16 cellular contexts compared by ENCODE assay signal in genomic region chr5:24621809-24622208, GRCh38. TPM values are rescaled to one million over a fixed set of nuclear protein-coding genes. Genes with fewer than 3 reads are reported as not detected.
A peak's percentile ranks its signal among the peaks of the same experiment; 100 is the strongest.
DNase-seq lines count a peak whose midpoint lies in the region; ATAC-seq and TF ChIP-seq lines count a peak whose summit lies in the region.
"Had no signal": no experiment of that assay in that cellular context is flagged by ENCODE, and none has a peak within 500 bp of the region (broad histone marks: within the 10 kb centered on the region; RNA-seq: fewer than 3 reads in every experiment).

No MANE protein-coding gene starts in this region.

- no peak overlapping the region for H4K91ac ChIP-seq in mesenchymal stem cell (ENCODE audit: low read length)

- no peak overlapping the region for H2BK12ac ChIP-seq in mesenchymal stem cell (ENCODE audit: low read length in 2 of 2)

- H3K4me3 ChIP-seq in NB4 (ENCODE audit: low read depth, low read length): no peak overlapping the region
- no peak overlapping the region for H3K4me3 ChIP-seq in mesenchymal stem cell (ENCODE audit: insufficient read depth in 1 of 2, low read depth in 1 of 2, low read length in 2 of 2)
- H3K4me3 ChIP-seq: HAP-1 had no signal

- DNase-seq in DMS79 treated with DMSO at 0.1 percent for 48 hours (lab: John Stamatoyannopoulos, UW) (peak; percentile 39), DMS79 (lab: John Stamatoyannopoulos, UW) (no peak), NB4 (ENCODE audit: low read depth) (peak; percentile 16), mesenchymal stem cell (peak; percentile 83)
- DNase-seq: 8988T; GDM1; NCI-H1048; posterior cingulate gyrus; stimulated activated CD4-positive, alpha-beta T cell treated with anti-CD3 and anti-CD28 coated beads, Interleukin-4, amount 100 ng/mL, for 24 hours; T-helper 17 cell had no signal

- WGBS in mesenchymal stem cell: 12% methylated on average over 4 of the region's 6 CpGs

- H4K8ac ChIP-seq in mesenchymal stem cell (ENCODE audit: low read length): no peak overlapping the region

- no peak overlapping the region for H2BK5ac ChIP-seq in mesenchymal stem cell (ENCODE audit: low read depth, low read length, poor library complexity, severe bottlenecking)

- no peak overlapping the region for H2AK5ac ChIP-seq in mesenchymal stem cell (ENCODE audit: low read length, severe bottlenecking)

- peak overlapping the region; percentile 28 for H3K27ac ChIP-seq in VCaP
- H3K27ac ChIP-seq in mesenchymal stem cell (ENCODE audit: low read length, poor library complexity, severe bottlenecking): no peak overlapping the region

- H3K9me3 ChIP-seq in mesenchymal stem cell (ENCODE audit: control insufficient read depth, low read length): no peaks in the 10 kb centered on the region
- H3K9me3 ChIP-seq: HAP-1 had no signal

- no peak overlapping the region for H3K23ac ChIP-seq in mesenchymal stem cell (ENCODE audit: low read length in 2 of 2)

- no peak overlapping the region for H3K9ac ChIP-seq in mesenchymal stem cell (ENCODE audit: low read length)

- ATAC-seq in GM19455 (IDR thresholded peaks at IDR 0.05; ENCODE audit: unreplicated experiment) (no peak), GM19035 (IDR thresholded peaks at IDR 0.05; ENCODE audit: unreplicated experiment) (no peak), GM18868 (IDR thresholded peaks at IDR 0.05; ENCODE audit: unreplicated experiment) (no peak)
- ATAC-seq: left colon, T-helper 17 cell had no signal

- TF ChIP-seq POLR2A in NB4 (IDR thresholded peaks at IDR 0.05; ENCODE audit: extremely low read depth, insufficient read length): no peak

- no peaks in the 10 kb centered on the region for H3K36me3 ChIP-seq in mesenchymal stem cell (ENCODE audit: control insufficient read depth in 1 of 2, insufficient read depth in 2 of 2, low read depth in 1 of 2, low read length in 2 of 2)
- H3K36me3 ChIP-seq: HAP-1 had no signal

- H3K4me2 ChIP-seq in mesenchymal stem cell (ENCODE audit: low read length, poor library complexity, severe bottlenecking): no peak overlapping the region

- no peaks in the 10 kb centered on the region for H3K79me1 ChIP-seq in mesenchymal stem cell (replicated peaks; ENCODE audit: low read length, poor library complexity, severe bottlenecking)

- H3K4ac ChIP-seq in mesenchymal stem cell (ENCODE audit: low read depth in 1 of 2, low read length in 2 of 2): no peak overlapping the region

- H3K4me1 ChIP-seq in mesenchymal stem cell (ENCODE audit: control insufficient read depth, insufficient read depth, low read depth, low read length): no peaks in the 10 kb centered on the region

- H2BK120ac ChIP-seq in mesenchymal stem cell (ENCODE audit: low read depth, low read length): no peak overlapping the region

- H3K18ac ChIP-seq in mesenchymal stem cell (ENCODE audit: low read depth in 1 of 2, low read length in 2 of 2): no peak overlapping the region

- no peak overlapping the region for H2AFZ ChIP-seq in mesenchymal stem cell (ENCODE audit: low read depth, low read length)

- no peak overlapping the region for H3K14ac ChIP-seq in mesenchymal stem cell (ENCODE audit: low read length in 2 of 2)

- no peak overlapping the region for H2BK15ac ChIP-seq in mesenchymal stem cell (ENCODE audit: low read depth, poor library complexity, severe bottlenecking)

- H3K27me3 ChIP-seq in mesenchymal stem cell (ENCODE audit: control insufficient read depth in 1 of 2, insufficient read depth in 1 of 2, low read length in 2 of 2): no peaks in the 10 kb centered on the region

- TF ChIP-seq CTCF in NB4 (IDR thresholded peaks at IDR 0.05; ENCODE audit: low read depth, low read length) (no peak), VCaP (conservative IDR thresholded peaks at IDR 0.05) (no peak)

RNA-seq across cellular contexts. Expression of gene CDH10, which starts 23.0 kb away (rescaled TPM):
- 5.9 TPM for polyA plus RNA-seq in mesenchymal stem cell (2013, experiment 1 of 2)
- 5.7 TPM for polyA plus RNA-seq in mesenchymal stem cell (2013, experiment 2 of 2)
